In genomic region chr9:109640232-109641078, GRCh38 we compare ENCODE assay signal across 8 cellular contexts.
DNase-seq lines count a peak whose midpoint lies in the region; ATAC-seq and TF ChIP-seq lines count a peak whose summit lies in the region.

No MANE protein-coding gene starts in this region.

- H3K4me3 Mint-ChIP-seq in neural progenitor cell: peak overlapping the region; percentile 84

- H3K36me3 ChIP-seq in SJSA1 (no peaks in the 10 kb centered on the region), neural progenitor cell (no peaks in the 10 kb centered on the region)

- H3F3A ChIP-seq in neural progenitor cell (ENCODE audit: low read depth): peaks cover 6% of the 10 kb centered on the region

- peaks cover 12% of the 10 kb centered on the region for H3K4me1 Mint-ChIP-seq in neural progenitor cell

- H4K20me1 ChIP-seq in neural progenitor cell (ENCODE audit: low read depth): no peaks in the 10 kb centered on the region

- TF ChIP-seq CTCF in foreskin keratinocyte (conservative IDR thresholded peaks at IDR 0.05): no peak
- peak; percentile 5 for TF ChIP-seq CTCF in neural progenitor cell (IDR thresholded peaks at IDR 0.05)

- ATAC-seq in foreskin keratinocyte: peak; percentile 77
- no peak for ATAC-seq in GM18868 (IDR thresholded peaks at IDR 0.05; ENCODE audit: unreplicated experiment)

- peaks cover 13% of the 10 kb centered on the region for H3K27me3 Mint-ChIP-seq in neural progenitor cell (ENCODE audit: insufficient read depth, low read depth)

- no peaks in the 10 kb centered on the region for H3K36me3 Mint-ChIP-seq in neural progenitor cell

- peak overlapping the region; percentile 99 for H3K4me2 ChIP-seq in neural progenitor cell

- no peak overlapping the region for H3K27ac Mint-ChIP-seq in neural progenitor cell

- peaks cover 40% of the 10 kb centered on the region for H3K27me3 ChIP-seq in SJSA1 (replicated peaks)
- H3K27me3 ChIP-seq in foreskin keratinocyte: peaks cover 100% of the 10 kb centered on the region
- H3K27me3 ChIP-seq in neural progenitor cell: peaks cover 71% of the 10 kb centered on the region

- peak; percentile 8 for DNase-seq in activated CD4-positive, alpha-beta T cell treated with anti-CD3 and anti-CD28 coated beads for 48 hours
- DNase-seq in activated CD4-positive, alpha-beta T cell treated with anti-CD3 and anti-CD28 coated beads for 4 hours: no peak
- DNase-seq in SJSA1 (ENCODE audit: low read depth in 1 of 2, low spot score in 2 of 2): peak; percentile 21 to 49
- DNase-seq in foreskin keratinocyte: peak in 1 of 2 donors; percentile 20
- DNase-seq in neural progenitor cell (ENCODE audit: low spot score): peak; percentile 90
- DNase-seq in RPMI8226: no peak
- no peak for DNase-seq in LoVo (ENCODE audit: low spot score)

- no peaks in the 10 kb centered on the region for H3K79me2 ChIP-seq in neural progenitor cell (ENCODE audit: low read depth)

- H2AFZ ChIP-seq in neural progenitor cell (replicated peaks): peak overlapping the region; percentile 84

- no peaks in the 10 kb centered on the region for H3K9me3 Mint-ChIP-seq in neural progenitor cell

- H3K4me1 ChIP-seq in SJSA1 (replicated peaks): peaks cover 15% of the 10 kb centered on the region
- no peaks in the 10 kb centered on the region for H3K4me1 ChIP-seq in foreskin keratinocyte
- peaks cover 6% of the 10 kb centered on the region for H3K4me1 ChIP-seq in neural progenitor cell

- no peaks in the 10 kb centered on the region for H3K9me3 ChIP-seq in SJSA1 (replicated peaks)
- no peaks in the 10 kb centered on the region for H3K9me3 ChIP-seq in neural progenitor cell (ENCODE audit: low read depth)

- H3K4me3 ChIP-seq in SJSA1 (peak overlapping the region; percentile 28), neural progenitor cell (peak overlapping the region; percentile 61)

- H3K9ac ChIP-seq in neural progenitor cell: no peak overlapping the region

- no peak overlapping the region for H3K27ac ChIP-seq in SJSA1
- no peak overlapping the region for H3K27ac ChIP-seq in foreskin keratinocyte
- H3K27ac ChIP-seq in neural progenitor cell: no peak overlapping the region

Comparison
In these comparisons a context has a peak if more than half of its experiments do, and no peak if none do; other contexts are left out.
1. DNase-seq: peak in activated CD4-positive, alpha-beta T cell treated with anti-CD3 and anti-CD28 coated beads for 48 hours (single experiment), SJSA1 (2 of 2) and neural progenitor cell (single experiment); none in activated CD4-positive, alpha-beta T cell treated with anti-CD3 and anti-CD28 coated beads for 4 hours (0 of 2), RPMI8226 (single experiment) and LoVo (single experiment).